Comparison of ENCODE assay signal across 8 cellular contexts in genomic region chr19:6460099-6460884, GRCh38. TPM values are rescaled to one million over a fixed set of nuclear protein-coding genes. Genes with fewer than 3 reads are reported as not detected.
DNase-seq lines count a peak whose midpoint lies in the region; ATAC-seq, FAIRE-seq and TF ChIP-seq lines count a peak whose summit lies in the region.

No MANE protein-coding gene starts in this region.

- peak overlapping the region; percentile 81 to 91 (median 85) for H3K9ac ChIP-seq in skeletal muscle tissue (ENCODE audit: low read depth in 1 of 3, low read length in 3 of 3)

- H3K9me3 ChIP-seq in iPS-18c (ENCODE audit: control insufficient read depth, insufficient read depth, low read length) (no peaks in the 10 kb centered on the region), skeletal muscle tissue (ENCODE audit: control insufficient read depth in 3 of 3, low read length in 3 of 3) (no peaks in the 10 kb centered on the region)

- H3K36me3 ChIP-seq in skeletal muscle tissue (ENCODE audit: control insufficient read depth in 3 of 3, insufficient read depth in 3 of 3, low read length in 3 of 3): peaks cover 4 to 12% (median 7%) of the 10 kb centered on the region in 3 donors

- no peaks in the 10 kb centered on the region for H3K27me3 Mint-ChIP-seq in MCF 10A (ENCODE audit: insufficient read depth, unreplicated experiment)

- ATAC-seq in GM18520 (IDR thresholded peaks at IDR 0.05; ENCODE audit: unreplicated experiment) (peak; percentile 78), HG03064 (IDR thresholded peaks at IDR 0.05; ENCODE audit: low read depth, unreplicated experiment) (peak; percentile 64)

- H3K27me3 ChIP-seq in skeletal muscle tissue (ENCODE audit: control insufficient read depth in 3 of 3, insufficient read depth in 3 of 3, low read length in 3 of 3): peaks cover 16 to 17% (median 16%) of the 10 kb centered on the region in 3 donors

- BruUV-seq in MCF 10A (replicated peaks; lab: Mats Ljungman, UMichigan): no TSS peak

- CTCF ChIA-PET in MCF 10A (lab: Yijun Ruan, JAX): interaction anchor here (0.7 kb wide), 1 partner anchor 176 kb away, joined by 3 read pairs; no protein-coding TSS in a partner anchor

- peak; percentile 22 for TF ChIP-seq CTCF in MCF 10A (IDR thresholded peaks at IDR 0.05; ENCODE audit: unreplicated experiment)

- H3K4me3 ChIP-seq in iPS-18c (ENCODE audit: insufficient read depth, low read depth, low read length) (peak overlapping the region; percentile 82), skeletal muscle tissue (ENCODE audit: low read length in 3 of 3) (peak overlapping the region; percentile 79 to 93 (median 87))

- peak; percentile 96 for FAIRE-seq in A204.1 (lab: Jason Lieb, UNC)

- intact Hi-C loops in MCF 10A (cut with micrococcal nuclease): no loop called here

- H3K4me3 Mint-ChIP-seq in MCF 10A (ENCODE audit: unreplicated experiment): peak overlapping the region; percentile 80

- H3K27ac Mint-ChIP-seq in MCF 10A (ENCODE audit: low read depth, unreplicated experiment): peak overlapping the region; percentile 13

- H3K36me3 Mint-ChIP-seq in MCF 10A (ENCODE audit: insufficient read depth, unreplicated experiment): peaks cover 13% of the 10 kb centered on the region

- no peaks in the 10 kb centered on the region for H3K9me3 Mint-ChIP-seq in MCF 10A (ENCODE audit: unreplicated experiment)

- H3K27ac ChIP-seq in skeletal muscle tissue (ENCODE audit: low read depth, low read length): no peak overlapping the region

- H3K4me1 ChIP-seq in skeletal muscle tissue (ENCODE audit: control insufficient read depth in 3 of 3, insufficient read depth in 3 of 3, low read length in 3 of 3): peaks cover 14 to 20% (median 18%) of the 10 kb centered on the region in 3 donors

- peak; percentile 66 for DNase-seq in NCI-H2107 treated with DMSO at 0.1 percent for 48 hours (lab: John Stamatoyannopoulos, UW; ENCODE audit: unreplicated experiment)
- peak; percentile 97 for DNase-seq in UCSD-AML1 (lab: John Stamatoyannopoulos, UW; ENCODE audit: unreplicated experiment)
- peak; percentile 99 for DNase-seq in MCF 10A (ENCODE audit: unreplicated experiment)

- peaks cover 16% of the 10 kb centered on the region for H3K4me1 Mint-ChIP-seq in MCF 10A (ENCODE audit: insufficient read depth, unreplicated experiment)

- POLR2A ChIA-PET in MCF 10A (lab: Yijun Ruan, JAX): interaction anchor here (0.9 to 1.3 kb wide), 6 partner anchors 35 to 307 kb away, joined by 3 to 9 read pairs (median 4); partner anchors contain the start of genes ALKBH7 and SH2D3A

RNA-seq across cellular contexts. Expression of gene SLC25A23, which starts 0.7 kb away (rescaled TPM):
- total RNA-seq in MCF 10A (2022) (14.5 and 21.3 TPM in 2 replicates), skeletal muscle tissue (7.8 TPM)

RNA-seq across cellular contexts. Expression of gene CRB3, which starts 3.8 kb away (rescaled TPM):
- 13.6 and 15.6 TPM in 2 replicates for total RNA-seq in MCF 10A (2022)
- not detected for total RNA-seq in skeletal muscle tissue

RNA-seq across cellular contexts. Expression of gene DENND1C, which starts 21.3 kb away (rescaled TPM):
- total RNA-seq in MCF 10A (2022): not detected in 2 replicates
- total RNA-seq in skeletal muscle tissue: not detected

RNA-seq across cellular contexts. Expression of gene SLC25A41, which starts 26.7 kb away (rescaled TPM):
- total RNA-seq in MCF 10A (2022) (not detected in 2 replicates), skeletal muscle tissue (0.52 TPM)

RNA-seq across cellular contexts. Expression of gene KHSRP, which starts 35.7 kb away (rescaled TPM):
- total RNA-seq in MCF 10A (2022) (269 and 278 TPM in 2 replicates), skeletal muscle tissue (65.2 TPM)

Comparison
In these comparisons a context has a peak if more than half of its experiments do, and no peak if none do; other contexts are left out.
1. RNA of gene CRB3, which starts 3.8 kb away (total RNA-seq): 13.6 to 15.6 TPM in MCF 10A; not detected in skeletal muscle tissue (single experiment); every median in the first group is over 10 times any median in the second.
2. Peak in every context shown above with its lines, with median percentiles within 50 percentile points of each other: DNase-seq.